ENCODE assay signal across 9 cellular contexts in genomic region chr11:2987881-2988280, GRCh38. TPM values are rescaled to one million over a fixed set of nuclear protein-coding genes. Genes with fewer than 3 reads are reported as not detected.
DNase-seq lines count a peak whose midpoint lies in the region; ATAC-seq and TF ChIP-seq lines count a peak whose summit lies in the region.
"Had no signal": no experiment of that assay in that cellular context is flagged by ENCODE, and none has a peak within 500 bp of the region (broad histone marks: within the 10 kb centered on the region; RNA-seq: fewer than 3 reads in every experiment).

No MANE protein-coding gene starts in this region.

- TF ChIP-seq POLR2A in sigmoid colon (IDR thresholded peaks at IDR 0.05) = no peak

- CTCF ChIA-PET in CD8-positive, alpha-beta memory T cell (lab: Charles Lee) = interaction anchor here (1.2 to 5.5 kb wide), 2 partner anchors 27 to 34 kb away, joined by 4 to 43 read pairs; no protein-coding TSS in a partner anchor

- peaks cover 44% of the 10 kb centered on the region for H3K79me2 ChIP-seq in parathyroid adenoma

- POLR2A ChIA-PET in CD8-positive, alpha-beta memory T cell (lab: Charles Lee) = interaction anchor here (1.5 to 4.8 kb wide), 4 partner anchors 13 to 58 kb away, joined by 3 to 54 read pairs (median 4); partner anchors contain the start of gene PHLDA2

- H3K36me3 ChIP-seq in CD8-positive, alpha-beta memory T cell (ENCODE audit: insufficient read depth, low read length) = peaks cover 5% of the 10 kb centered on the region
- H3K36me3 ChIP-seq in parathyroid adenoma (ENCODE audit: control insufficient read depth, insufficient read depth, low read length) (no peaks in the 10 kb centered on the region), sigmoid colon (no peaks in the 10 kb centered on the region)
- H3K36me3 ChIP-seq: cardiac muscle cell had no signal

- peaks cover 0 to 65% (median 6%) of the 10 kb centered on the region in 3 donors for H3K36me3 Mint-ChIP-seq in CD8-positive, alpha-beta memory T cell
- H3K36me3 Mint-ChIP-seq in dendritic cell treated with granulocyte-macrophage colony-stimulating factor and Interleukin-4, amounts not matched to agents 40 ng/mL and 50 ng/mL, for 4 days (ENCODE audit: low read depth) = peaks cover 50% of the 10 kb centered on the region

- no peaks in the 10 kb centered on the region for H3K9me3 ChIP-seq in CD8-positive, alpha-beta memory T cell (ENCODE audit: low read length)
- H3K9me3 ChIP-seq in parathyroid adenoma (ENCODE audit: control insufficient read depth, low read length) (no peaks in the 10 kb centered on the region), sigmoid colon (no peaks in the 10 kb centered on the region)

- H3K9me3 Mint-ChIP-seq in CD8-positive, alpha-beta memory T cell = peaks cover 0 to 3% (median 0%) of the 10 kb centered on the region in 5 donors
- no peaks in the 10 kb centered on the region for H3K9me3 Mint-ChIP-seq in dendritic cell treated with granulocyte-macrophage colony-stimulating factor and Interleukin-4, amounts not matched to agents 40 ng/mL and 50 ng/mL, for 4 days

- DNase-seq in CD8-positive, alpha-beta memory T cell = peak in 2 of 5 donors; percentile 62 to 69
- DNase-seq in activated CD4-positive, alpha-beta T cell treated with anti-CD3 and anti-CD28 coated beads for 4 hours = peak; percentile 22 to 39
- no peak for DNase-seq in sigmoid colon
- no peak for DNase-seq in SKM-1 (lab: John Stamatoyannopoulos, UW; ENCODE audit: unreplicated experiment)

- no peak overlapping the region for H3K9ac ChIP-seq in parathyroid adenoma

- ATAC-seq in GM18861 (IDR thresholded peaks at IDR 0.05; ENCODE audit: unreplicated experiment) = no peak
- ATAC-seq in HG03432 (IDR thresholded peaks at IDR 0.05; ENCODE audit: unreplicated experiment) = no peak

- peak overlapping the region; percentile 83 to 99 (median 97) for H3K27ac Mint-ChIP-seq in CD8-positive, alpha-beta memory T cell
- H3K27ac Mint-ChIP-seq in dendritic cell treated with granulocyte-macrophage colony-stimulating factor and Interleukin-4, amounts not matched to agents 40 ng/mL and 50 ng/mL, for 4 days = peak overlapping the region; percentile 12

- H3K27me3 ChIP-seq in CD8-positive, alpha-beta memory T cell (ENCODE audit: insufficient read depth, low read length, poor library complexity, severe bottlenecking) = no peaks in the 10 kb centered on the region
- H3K27me3 ChIP-seq in parathyroid adenoma (ENCODE audit: control insufficient read depth, insufficient read depth, low read length) (no peaks in the 10 kb centered on the region), sigmoid colon (no peaks in the 10 kb centered on the region)
- H3K27me3 ChIP-seq: cardiac muscle cell had no signal

- no peak overlapping the region for H2AFZ ChIP-seq in parathyroid adenoma

- peak overlapping the region; percentile 92 to 100 (median 99) for H3K4me3 Mint-ChIP-seq in CD8-positive, alpha-beta memory T cell
- peak overlapping the region; percentile 20 for H3K4me3 Mint-ChIP-seq in dendritic cell treated with granulocyte-macrophage colony-stimulating factor and Interleukin-4, amounts not matched to agents 40 ng/mL and 50 ng/mL, for 4 days

- peaks cover 58% of the 10 kb centered on the region for H3K4me1 ChIP-seq in CD8-positive, alpha-beta memory T cell (ENCODE audit: insufficient read depth, low read length)
- H3K4me1 ChIP-seq in parathyroid adenoma = peaks cover 13% of the 10 kb centered on the region
- H3K4me1 ChIP-seq in sigmoid colon = peaks cover 0 to 64% (median 52%) of the 10 kb centered on the region in 4 donors

- H3K27ac ChIP-seq in CD8-positive, alpha-beta memory T cell (ENCODE audit: low read depth, low read length) = peak overlapping the region; percentile 43
- H3K27ac ChIP-seq in parathyroid adenoma (peak overlapping the region; percentile 86), sigmoid colon (peak overlapping the region in 2 of 4 donors; percentile 31 to 96)
- H3K27ac ChIP-seq: cardiac muscle cell had no signal

- H3K27me3 Mint-ChIP-seq in CD8-positive, alpha-beta memory T cell = no peaks in the 10 kb centered on the region
- H3K27me3 Mint-ChIP-seq in dendritic cell treated with granulocyte-macrophage colony-stimulating factor and Interleukin-4, amounts not matched to agents 40 ng/mL and 50 ng/mL, for 4 days = no peaks in the 10 kb centered on the region

- peak overlapping the region; percentile 85 for H3K4me3 ChIP-seq in CD8-positive, alpha-beta memory T cell (ENCODE audit: low read length)
- H3K4me3 ChIP-seq in parathyroid adenoma (ENCODE audit: low read depth, low read length) (peak overlapping the region; percentile 29), sigmoid colon (no peak overlapping the region)
- H3K4me3 ChIP-seq: cardiac muscle cell had no signal

- intact Hi-C loops in dendritic cell treated with granulocyte-macrophage colony-stimulating factor and Interleukin-4, amounts not matched to agents 40 ng/mL and 50 ng/mL, for 4 days (cut with micrococcal nuclease) = loop anchor here (5.0 to 10.0 kb wide), 2 partner anchors 41 to 47 kb away; no protein-coding TSS in a partner anchor
- intact Hi-C loops in sigmoid colon (cut with DNase I) = no loop called here

- TF ChIP-seq CTCF in parathyroid adenoma (IDR thresholded peaks at IDR 0.05) (no peak), sigmoid colon (IDR thresholded peaks at IDR 0.05) (no peak)

- TF ChIP-seq EP300 in sigmoid colon (IDR thresholded peaks at IDR 0.05) = no peak

- peaks cover 58 to 76% (median 70%) of the 10 kb centered on the region in 3 donors for H3K4me1 Mint-ChIP-seq in CD8-positive, alpha-beta memory T cell
- peaks cover 47% of the 10 kb centered on the region for H3K4me1 Mint-ChIP-seq in dendritic cell treated with granulocyte-macrophage colony-stimulating factor and Interleukin-4, amounts not matched to agents 40 ng/mL and 50 ng/mL, for 4 days (ENCODE audit: low read depth)

- peak overlapping the region; percentile 77 for H3K4me2 ChIP-seq in parathyroid adenoma (ENCODE audit: low read length)

- 34 to 46% methylated on average over 5 of the region's 5 CpGs for WGBS in sigmoid colon, 2 donors

RNA-seq across cellular contexts. Expression of gene NAP1L4, which starts 4.2 kb away (rescaled TPM):
- 100 to 1,000 TPM; 273 to 280 TPM for total RNA-seq in CD8-positive, alpha-beta memory T cell
- polyA plus RNA-seq in CD8-positive, alpha-beta memory T cell = 163 TPM
- 100 to 1,000 TPM in 2 of 4 donors, 10 to 100 TPM in 2; 88.2 to 102 (median 95.4) TPM for total RNA-seq in sigmoid colon
- polyA plus RNA-seq in sigmoid colon = 10 to 100 TPM; 55.9 to 94.8 (median 61.3) TPM

RNA-seq across cellular contexts. Expression of gene PHLDA2, which starts 58.7 kb away (rescaled TPM):
- 1 to 10 TPM; 2.1 to 2.9 TPM for total RNA-seq in CD8-positive, alpha-beta memory T cell
- polyA plus RNA-seq in CD8-positive, alpha-beta memory T cell = 1.3 TPM
- total RNA-seq in sigmoid colon = 1 to 10 TPM in 1 of 4 donors, not detected in 3; 1.7 TPM
- 10 to 100 TPM; 33.0 to 37.9 (median 37.8) TPM for polyA plus RNA-seq in sigmoid colon

Comparison
In these comparisons a context has a peak if more than half of its experiments do, and no peak if none do; other contexts are left out.
1. DNase-seq: peak in activated CD4-positive, alpha-beta T cell treated with anti-CD3 and anti-CD28 coated beads for 4 hours (2 of 2); none in sigmoid colon (single experiment) and SKM-1 (single experiment).
2. H3K4me3 ChIP-seq: peak in CD8-positive, alpha-beta memory T cell (single experiment) and parathyroid adenoma (single experiment); none in sigmoid colon (0 of 4).